13 cellular contexts compared by ENCODE assay signal in genomic region chr1:219872538-219872937, GRCh38. TPM values are rescaled to one million over a fixed set of nuclear protein-coding genes. Genes with fewer than 3 reads are reported as not detected.
DNase-seq lines count a peak whose midpoint lies in the region; ATAC-seq, FAIRE-seq and TF ChIP-seq lines count a peak whose summit lies in the region.
"Not testable (repeated sequence)": the region's sequence is repeated elsewhere in the genome, so short reads cannot be mapped to it uniquely, and the experiment has no call there.
"Had no signal": no experiment of that assay in that cellular context is flagged by ENCODE, and none has a peak within 500 bp of the region (broad histone marks: within the 10 kb centered on the region; RNA-seq: fewer than 3 reads in every experiment).

No MANE protein-coding gene starts in this region.

- not testable (repeated sequence) for H3K79me2 ChIP-seq in neural progenitor cell (ENCODE audit: low read depth)

- POLR2A ChIA-PET in A549 (lab: Yijun Ruan, JAX), result not testable (repeated sequence)

- not testable (repeated sequence) for H2AFZ ChIP-seq in neural progenitor cell (replicated peaks)

- H3K9me3 Mint-ChIP-seq in glutamatergic neuron (ENCODE audit: unreplicated experiment); neural progenitor cell: not testable (repeated sequence)

- not testable (repeated sequence) for H3K36me3 Mint-ChIP-seq in glutamatergic neuron (ENCODE audit: unreplicated experiment); neural progenitor cell

- not testable (repeated sequence) for H3K9me3 ChIP-seq in A549; WERI-Rb-1 (ENCODE audit: severe bottlenecking); neural progenitor cell (ENCODE audit: low read depth)

- not testable (repeated sequence) for H3F3A ChIP-seq in neural progenitor cell (ENCODE audit: low read depth)

- peak overlapping the region; percentile 20 for H3K27ac Mint-ChIP-seq in glutamatergic neuron (ENCODE audit: unreplicated experiment)
- H3K27ac Mint-ChIP-seq in neural progenitor cell, result not testable (repeated sequence)

- WGBS in A549 (ENCODE audit: missing lambda C conversion rate), result 6% methylated on average over 1 of the region's 1 CpG

- H3K4me2 ChIP-seq in A549, result not testable (repeated sequence)
- peak overlapping the region; percentile 43 for H3K4me2 ChIP-seq in neural progenitor cell

- H3K4me1 Mint-ChIP-seq in glutamatergic neuron (ENCODE audit: low read depth, unreplicated experiment), result not testable (repeated sequence)
- H3K4me1 Mint-ChIP-seq in neural progenitor cell, result peaks cover 19% of the 10 kb centered on the region

- H3K36me3 ChIP-seq in WERI-Rb-1, neural progenitor cell: not testable (repeated sequence)

- not testable (repeated sequence) for H3K4me3 ChIP-seq in A549; WERI-Rb-1 (ENCODE audit: low read depth, low read length); neural progenitor cell

- not testable (repeated sequence) for H4K20me1 ChIP-seq in neural progenitor cell (ENCODE audit: low read depth)

- TF ChIP-seq RAD21 in A549 (conservative IDR thresholded peaks at IDR 0.05 in 1 of 2, IDR thresholded peaks at IDR 0.05 in 1 of 2), result not testable (repeated sequence)

- CTCF ChIA-PET in A549 (lab: Yijun Ruan, JAX), result not testable (repeated sequence)

- TF ChIP-seq POLR2A in A549 (IDR thresholded peaks at IDR 0.05; ENCODE audit: low read length), result not testable (repeated sequence)

- not testable (repeated sequence) for H3K9ac ChIP-seq in neural progenitor cell

- not testable (repeated sequence) for H3K27ac ChIP-seq in A549, neural progenitor cell
- H3K27ac ChIP-seq in WERI-Rb-1, result peak overlapping the region; percentile 32

- TF ChIP-seq CTCF in A549 (IDR thresholded peaks at IDR 0.05); WERI-Rb-1 (IDR thresholded peaks at IDR 0.05; ENCODE audit: low read depth, low read length); glutamatergic neuron (IDR thresholded peaks at IDR 0.05; ENCODE audit: partially characterized antibody, unreplicated experiment); neural progenitor cell (IDR thresholded peaks at IDR 0.05): not testable (repeated sequence)

- H3K4me1 ChIP-seq in A549, result not testable (repeated sequence)
- peaks cover 18% of the 10 kb centered on the region for H3K4me1 ChIP-seq in neural progenitor cell

- not testable (repeated sequence) for H3K4me3 Mint-ChIP-seq in glutamatergic neuron (ENCODE audit: unreplicated experiment); neural progenitor cell

- not testable (repeated sequence) for H3K27me3 Mint-ChIP-seq in glutamatergic neuron (ENCODE audit: unreplicated experiment); neural progenitor cell (ENCODE audit: insufficient read depth, low read depth)

- not testable (repeated sequence) for DNase-seq in A549 (ENCODE audit: low read depth in 1 of 2, low spot score in 1 of 2); WERI-Rb-1; glutamatergic neuron; neural progenitor cell (ENCODE audit: low spot score)

- not testable (repeated sequence) for FAIRE-seq in A549 (lab: Jason Lieb, UNC)
- peak; percentile 13 for FAIRE-seq in G401.6 (lab: Jason Lieb, UNC)

- not testable (repeated sequence) for H3K27me3 ChIP-seq in WERI-Rb-1 (ENCODE audit: insufficient read depth, low read depth, severe bottlenecking)
- H3K27me3 ChIP-seq in neural progenitor cell, result peaks cover 58% of the 10 kb centered on the region

- ATAC-seq in A549, result not testable (repeated sequence)

- TF ChIP-seq EP300 in A549 (IDR thresholded peaks at IDR 0.05), result not testable (repeated sequence)

TF ChIP-seq in A549, 52 proteins besides CTCF, POLR2A, EP300 and RAD21:
- TF ChIP-seq NFE2L2 (conservative IDR thresholded peaks at IDR 0.05; ENCODE audit: low read length) (0 out of 2 replicates have a peak, but pooled peaks have one; percentile 12), MAFK (IDR thresholded peaks at IDR 0.05; ENCODE audit: partially characterized antibody) (peak; percentile 15)

RNA-seq across cellular contexts. Expression of gene SLC30A10, which starts 55.8 kb away (rescaled TPM):
- polyA plus RNA-seq in A549 (2011; rRNA removed) (0.04 TPM in 1 of 2 replicates, not detected in the other), A549 (2017; fragmentation: RNase III; extraction: RNeasy Plus Mini Kit Qiagen cat#74134 plus additional on column Dnase treatment) (0.03 to 0.07 TPM (median 0.04 TPM) in 3 replicates)
- 0.03 and 0.04 TPM in 2 replicates for polyA plus RNA-seq in A549 (2012; cell fraction: cytosol; rRNA removed)
- 0.04 and 0.06 TPM in 2 replicates for polyA plus RNA-seq in A549 (2012; cell fraction: nucleus; rRNA removed)
- not detected in 2 replicates for polyA minus RNA-seq in A549 (2011; rRNA and poly(A)+ RNA removed)
- total RNA-seq in glutamatergic neuron (ENCODE audit: unreplicated experiment) (1.5 TPM), neural progenitor cell (ENCODE audit: low replicate concordance) (0.09 and 0.19 TPM in 2 replicates)
- total RNA-seq: A172; A673; CD4-positive, alpha-beta memory T cell; CD4-positive, CD25-positive, alpha-beta regulatory T cell; CD8-positive, alpha-beta memory T cell; GM12878 had no signal
- polyA plus RNA-seq: AG04450; CD14-positive monocyte; CD4-positive, alpha-beta memory T cell; CD4-positive, CD25-positive, alpha-beta regulatory T cell; CD8-positive, alpha-beta memory T cell; GM12878 had no signal
